In genomic region chr1:9539829-9540550, GRCh38 we compare ENCODE assay signal across 8 cellular contexts. TPM values are rescaled to one million over a fixed set of nuclear protein-coding genes. Genes with fewer than 3 reads are reported as not detected.
DNase-seq lines count a peak whose midpoint lies in the region; ATAC-seq and TF ChIP-seq lines count a peak whose summit lies in the region.

No MANE protein-coding gene starts in this region.

- peak overlapping the region; percentile 40 for H2AK5ac ChIP-seq in neuronal stem cell (ENCODE audit: low read depth, low read length)

- H3K79me1 ChIP-seq in neuronal stem cell (ENCODE audit: low read depth, low read length) = peaks cover 9% of the 10 kb centered on the region

- H3K27ac ChIP-seq in neuronal stem cell (replicated peaks; ENCODE audit: low read length) = peak overlapping the region; percentile 63
- H3K27ac ChIP-seq in tibial artery = peak overlapping the region; percentile 73 to 79

- peak overlapping the region; percentile 96 for H3K18ac ChIP-seq in neuronal stem cell (ENCODE audit: low read length)

- H3K4me1 ChIP-seq in neuronal stem cell (ENCODE audit: control insufficient read depth in 2 of 2, insufficient read depth in 1 of 2, low read depth in 1 of 2, low read length in 2 of 2) (peaks cover 2 to 5% of the 10 kb centered on the region in 2 donors), tibial artery (peaks cover 0 to 13% (median 7%) of the 10 kb centered on the region in 4 donors)

- peaks cover 2 to 11% of the 10 kb centered on the region in 2 donors for H3K36me3 ChIP-seq in neuronal stem cell (replicated peaks in 1 of 2; ENCODE audit: control insufficient read depth in 2 of 2, insufficient read depth in 2 of 2, low read length in 2 of 2)
- no peaks in the 10 kb centered on the region for H3K36me3 ChIP-seq in tibial artery

- ATAC-seq in GM18858 (IDR thresholded peaks at IDR 0.05; ENCODE audit: unreplicated experiment) = peak; percentile 12
- ATAC-seq in HG03064 (IDR thresholded peaks at IDR 0.05; ENCODE audit: low read depth, unreplicated experiment) = peak; percentile 40

- H3K4me3 ChIP-seq in AG10803 (ENCODE audit: low read length) (peak overlapping the region; percentile 79), neuronal stem cell (ENCODE audit: low read length in 2 of 2) (peak overlapping the region; percentile 73 to 85), tibial artery (peak overlapping the region; percentile 60 to 82)

- H4K8ac ChIP-seq in neuronal stem cell (ENCODE audit: low read depth, low read length) = no peak overlapping the region

- no peaks in the 10 kb centered on the region for H3K27me3 ChIP-seq in neuronal stem cell (ENCODE audit: control insufficient read depth in 3 of 3, insufficient read depth in 3 of 3, low read depth in 1 of 3, low read length in 3 of 3)
- no peaks in the 10 kb centered on the region for H3K27me3 ChIP-seq in tibial artery

- peak overlapping the region; percentile 14 for H3K14ac ChIP-seq in neuronal stem cell (ENCODE audit: low read length)

- peak overlapping the region; percentile 91 for H3K4me2 ChIP-seq in neuronal stem cell (ENCODE audit: insufficient read depth, low read length, poor library complexity, severe bottlenecking)

- H3K9ac ChIP-seq in neuronal stem cell (ENCODE audit: low read depth, low read length, poor library complexity) = peak overlapping the region; percentile 86

- intact Hi-C loops in tibial artery (cut with DNase I; ENCODE audit: low total_unique reads) = no loop called here

- H3K9me3 ChIP-seq in neuronal stem cell (replicated peaks in 1 of 2; ENCODE audit: control insufficient read depth in 2 of 2, insufficient read depth in 1 of 2, low read depth in 1 of 2, low read length in 2 of 2) (peaks cover 0 to 7% of the 10 kb centered on the region in 2 donors), tibial artery (no peaks in the 10 kb centered on the region)

- H2BK5ac ChIP-seq in neuronal stem cell (ENCODE audit: low read length) = peak overlapping the region; percentile 87

- H3K4ac ChIP-seq in neuronal stem cell (ENCODE audit: low read length) = no peak overlapping the region

- no peak overlapping the region for H2BK120ac ChIP-seq in neuronal stem cell (ENCODE audit: low read depth, low read length)

- DNase-seq in AG10803 (ENCODE audit: low read depth) (peak; percentile 46), NOMO-1 (lab: John Stamatoyannopoulos, UW; ENCODE audit: unreplicated experiment in 2 of 2) (peak; percentile 28 to 56), activated gamma-delta T cell (lab: John Stamatoyannopoulos, UW) (peak; percentile 38), foreskin melanocyte (peak; percentile 49), neuronal stem cell (ENCODE audit: low spot score) (peak; percentile 56), tibial artery (peak; percentile 32 to 73)

- no CpG with 5 or more reads among the region's 61 CpGs for WGBS in neuronal stem cell (ENCODE audit: extremely low coverage in 2 of 2, insufficient read length in 2 of 2, insufficient replicate concordance in 1 of 2), 2 donors

- peak overlapping the region; percentile 95 for H3K23ac ChIP-seq in neuronal stem cell (ENCODE audit: low read depth, low read length, poor library complexity)

- no peak overlapping the region for H4K91ac ChIP-seq in neuronal stem cell (ENCODE audit: low read depth, low read length, poor library complexity)

- H2BK12ac ChIP-seq in neuronal stem cell (ENCODE audit: low read length) = peak overlapping the region; percentile 10

- TF ChIP-seq CTCF in AG10803 (conservative IDR thresholded peaks at IDR 0.05; ENCODE audit: low read length) (no peak), tibial artery (IDR thresholded peaks at IDR 0.05) (no peak)

- H2AFZ ChIP-seq in neuronal stem cell (ENCODE audit: low read length) = peak overlapping the region; percentile 84

- peak overlapping the region; percentile 87 for H2BK15ac ChIP-seq in neuronal stem cell (ENCODE audit: low read length)

RNA-seq across cellular contexts. Expression of gene SLC25A33, which starts 0.7 kb away (rescaled TPM):
- polyA plus RNA-seq in neuronal stem cell (2013, experiment 1 of 2) = 14.0 TPM
- polyA plus RNA-seq in neuronal stem cell (2013, experiment 2 of 2) = 13.7 TPM

RNA-seq across cellular contexts. Expression of gene TMEM201, which starts 48.7 kb away (rescaled TPM):
- 14.4 TPM for polyA plus RNA-seq in neuronal stem cell (2013, experiment 1 of 2)
- polyA plus RNA-seq in neuronal stem cell (2013, experiment 2 of 2) = 13.9 TPM

Comparison
In these comparisons a context has a peak if more than half of its experiments do, and no peak if none do; other contexts are left out.
1. Peak in every context shown above with its lines: DNase-seq, ATAC-seq, H3K4me3 ChIP-seq and H3K27ac ChIP-seq.